Comparison of ENCODE assay signal across 28 cellular contexts in genomic region chr11:123585721-123586120, GRCh38.
DNase-seq lines count a peak whose midpoint lies in the region; ATAC-seq and TF ChIP-seq lines count a peak whose summit lies in the region.
"Had no signal": no experiment of that assay in that cellular context is flagged by ENCODE, and none has a peak within 500 bp of the region (broad histone marks: within the 10 kb centered on the region; RNA-seq: fewer than 3 reads in every experiment).

No MANE protein-coding gene starts in this region.

- H3K4me1 Mint-ChIP-seq in natural killer cell treated with Interleukin-12 subunit alpha and Interleukin-12 subunit beta and Interleukin-15 and Interleukin-18, amount 100 ng/mL, for 72 hours (ENCODE audit: low read depth in 2 of 2), result peaks cover 6 to 10% of the 10 kb centered on the region in 2 donors
- H3K4me1 Mint-ChIP-seq in natural killer cell, result peaks cover 6 to 11% of the 10 kb centered on the region in 2 donors
- peaks cover 38% of the 10 kb centered on the region for H3K4me1 Mint-ChIP-seq in WTC11

- TF ChIP-seq CTCF in natural killer cell (IDR thresholded peaks at IDR 0.05) (no peak), WTC11 (IDR thresholded peaks at IDR 0.05) (no peak), brain microvascular endothelial cell (IDR thresholded peaks at IDR 0.05; ENCODE audit: low read depth, low read length, missing control alignments) (no peak)

- H3K27me3 Mint-ChIP-seq in natural killer cell treated with Interleukin-12 subunit alpha and Interleukin-12 subunit beta and Interleukin-15 and Interleukin-18, amount 100 ng/mL, for 72 hours, result peaks cover 0 to 3% of the 10 kb centered on the region in 2 donors
- no peaks in the 10 kb centered on the region for H3K27me3 Mint-ChIP-seq in natural killer cell (ENCODE audit: low read depth in 2 of 2)
- H3K27me3 Mint-ChIP-seq in WTC11 (ENCODE audit: low read depth), result no peaks in the 10 kb centered on the region; the same call in 1 of the 2 replicates
- H3K27me3 Mint-ChIP-seq: activated CD4-positive, alpha-beta T cell treated with anti-CD3 and anti-CD28 coated beads, Interleukin-2, amount 10 ng/mL, durations not matched to agents 24 days and 14 days; B cell had no signal

- ATAC-seq in natural killer cell treated with Interleukin-12 subunit alpha and Interleukin-12 subunit beta and Interleukin-15 and Interleukin-18, amount 100 ng/mL, for 72 hours, result no peak
- no peak for ATAC-seq in natural killer cell
- no peak for ATAC-seq in WTC11
- ATAC-seq in GM19467 (IDR thresholded peaks at IDR 0.05; ENCODE audit: unreplicated experiment), result no peak
- ATAC-seq: activated naive CD4-positive, alpha-beta T cell treated with anti-CD3 and anti-CD28 coated beads, Interleukin-2, amount 50 U/mL, for 72 hours; HCT116; upper lobe of right lung had no signal

- POLR2A ChIA-PET in WTC11 (lab: Charles Lee), result no interaction called here

- H3K4me3 ChIP-seq in brain microvascular endothelial cell (ENCODE audit: low read depth, low read length) (no peak overlapping the region), MG63 (no peak overlapping the region)
- H3K4me3 ChIP-seq: mucosa of descending colon, skin epidermis, upper lobe of right lung had no signal

- peak; percentile 23 for DNase-seq in natural killer cell treated with Interleukin-12 subunit alpha and Interleukin-12 subunit beta and Interleukin-15 and Interleukin-18, amount 100 ng/mL, for 72 hours (ENCODE audit: low spot score)
- no peak for DNase-seq in natural killer cell
- DNase-seq in WTC11 (ENCODE audit: low spot score), result no peak
- DNase-seq in left kidney (ENCODE audit: low read depth, low spot score), result peak; percentile 26
- DNase-seq in NCI-H2029 treated with DMSO at 0.1 percent for 48 hours (lab: John Stamatoyannopoulos, UW), result no peak
- no peak for DNase-seq in brain microvascular endothelial cell
- no peak for DNase-seq in MG63
- DNase-seq: activated CD4-positive, alpha-beta T cell treated with anti-CD3 and anti-CD28 coated beads, Interleukin-2, amount 10 ng/mL, durations not matched to agents 24 days and 14 days; activated CD8-positive, alpha-beta memory T cell treated with anti-CD3 and anti-CD28 coated beads for 24 hours; activated effector memory CD4-positive, alpha-beta T cell treated with Interleukin-2 at 50 U/mL for 16 hours; activated T-cell treated with anti-CD3 and anti-CD28 coated beads for 4 hours; aorta; CD8-positive, alpha-beta memory T cell; DMS153; endodermal cell; NCI-H146; NCI-H446 treated with DMSO at 0.1 percent for 48 hours; stimulated activated naive CD4-positive, alpha-beta T cell; SW 1271; T-helper 9 cell; upper lobe of right lung had no signal

- H3K36me3 Mint-ChIP-seq in natural killer cell treated with Interleukin-12 subunit alpha and Interleukin-12 subunit beta and Interleukin-15 and Interleukin-18, amount 100 ng/mL, for 72 hours, result no peaks in the 10 kb centered on the region
- H3K36me3 Mint-ChIP-seq in natural killer cell (no peaks in the 10 kb centered on the region), WTC11 (peaks cover 4% of the 10 kb centered on the region; the same call in 1 of the 2 replicates)
- H3K36me3 Mint-ChIP-seq: activated naive CD4-positive, alpha-beta T cell treated with anti-CD3 and anti-CD28 coated beads, Interleukin-2, amount 50 U/mL, for 72 hours had no signal

- H3K9me3 Mint-ChIP-seq in natural killer cell treated with Interleukin-12 subunit alpha and Interleukin-12 subunit beta and Interleukin-15 and Interleukin-18, amount 100 ng/mL, for 72 hours, result no peaks in the 10 kb centered on the region
- no peaks in the 10 kb centered on the region for H3K9me3 Mint-ChIP-seq in natural killer cell
- peaks cover 5% of the 10 kb centered on the region for H3K9me3 Mint-ChIP-seq in WTC11
- H3K9me3 Mint-ChIP-seq: activated CD4-positive, alpha-beta T cell treated with anti-CD3 and anti-CD28 coated beads, Interleukin-2, amount 10 ng/mL, durations not matched to agents 24 days and 14 days; activated naive CD4-positive, alpha-beta T cell treated with anti-CD3 and anti-CD28 coated beads, Interleukin-2, amount 50 U/mL, for 72 hours; CD8-positive, alpha-beta memory T cell; endodermal cell had no signal

- H3K36me3 ChIP-seq in brain microvascular endothelial cell (replicated peaks) (no peaks in the 10 kb centered on the region), MG63 (no peaks in the 10 kb centered on the region)
- H3K36me3 ChIP-seq: upper lobe of right lung had no signal

- CTCF ChIA-PET in WTC11 (lab: Charles Lee), result interaction anchor here (0.9 to 2.2 kb wide), 5 partner anchors 9 to 178 kb away, joined by 3 to 16 read pairs (median 4); no protein-coding TSS in a partner anchor

- H3K4me3 Mint-ChIP-seq in natural killer cell treated with Interleukin-12 subunit alpha and Interleukin-12 subunit beta and Interleukin-15 and Interleukin-18, amount 100 ng/mL, for 72 hours, result no peak overlapping the region
- H3K4me3 Mint-ChIP-seq in natural killer cell (no peak overlapping the region), WTC11 (no peak overlapping the region)
- H3K4me3 Mint-ChIP-seq: activated CD4-positive, alpha-beta T cell treated with anti-CD3 and anti-CD28 coated beads, Interleukin-2, amount 10 ng/mL, durations not matched to agents 24 days and 14 days; B cell; CD8-positive, alpha-beta memory T cell; endodermal cell had no signal

- H3K27me3 ChIP-seq in brain microvascular endothelial cell (replicated peaks) (no peaks in the 10 kb centered on the region), MG63 (no peaks in the 10 kb centered on the region)
- H3K27me3 ChIP-seq: upper lobe of right lung had no signal

- H3K9me3 ChIP-seq in MG63, result no peaks in the 10 kb centered on the region
- H3K9me3 ChIP-seq: mucosa of descending colon, upper lobe of right lung had no signal

- in situ Hi-C loops in brain microvascular endothelial cell (cut with HindIII; ENCODE audit: low pct_ligation_motif_present, low sequenced_read_pairs), result no loop called here

- H3K27ac ChIP-seq in brain microvascular endothelial cell, result no peak overlapping the region
- H3K27ac ChIP-seq: parathyroid adenoma, skin epidermis, upper lobe of right lung had no signal

- intact Hi-C loops in natural killer cell (cut with micrococcal nuclease), result no loop called here

- H3K27ac Mint-ChIP-seq in natural killer cell treated with Interleukin-12 subunit alpha and Interleukin-12 subunit beta and Interleukin-15 and Interleukin-18, amount 100 ng/mL, for 72 hours, result no peak overlapping the region
- H3K27ac Mint-ChIP-seq in natural killer cell (no peak overlapping the region), WTC11 (peak overlapping the region; percentile 4; the same call in 1 of the 2 replicates)
- H3K27ac Mint-ChIP-seq: activated naive CD4-positive, alpha-beta T cell treated with anti-CD3 and anti-CD28 coated beads, Interleukin-2, amount 50 U/mL, for 72 hours; B cell; CD8-positive, alpha-beta memory T cell; endodermal cell had no signal

TF ChIP-seq in WTC11, 78 proteins besides CTCF, POLR2A, EP300 and RAD21:
- TF ChIP-seq MYBL2 (CRISPR knock-in tag; IDR thresholded peaks at IDR 0.05), result no peak
- TF ChIP-seq JUN (CRISPR knock-in tag; IDR thresholded peaks at IDR 0.05), result no peak
- TF ChIP-seq TCF7 (CRISPR knock-in tag; IDR thresholded peaks at IDR 0.05; ENCODE audit: low read depth), result no peak
- TF ChIP-seq ZNF219 (CRISPR knock-in tag; IDR thresholded peaks at IDR 0.05; ENCODE audit: borderline replicate concordance), result no peak
- no peak for TF ChIP-seq ZNF138 (CRISPR knock-in tag; conservative IDR thresholded peaks at IDR 0.05)
- TF ChIP-seq NFATC4 (CRISPR knock-in tag; IDR thresholded peaks at IDR 0.05), result no peak
- TF ChIP-seq MXD4 (CRISPR knock-in tag; IDR thresholded peaks at IDR 0.05; ENCODE audit: borderline replicate concordance), result no peak
- TF ChIP-seq SP1 (CRISPR knock-in tag; conservative IDR thresholded peaks at IDR 0.05), result no peak
- no peak for TF ChIP-seq ETV6 (CRISPR knock-in tag; IDR thresholded peaks at IDR 0.05)
- TF ChIP-seq MLX (CRISPR knock-in tag; IDR thresholded peaks at IDR 0.05), result no peak
- no peak for TF ChIP-seq CDX4 (CRISPR knock-in tag; IDR thresholded peaks at IDR 0.05; ENCODE audit: borderline replicate concordance)

Comparison
In these comparisons a context has a peak if more than half of its experiments do, and no peak if none do; other contexts are left out.
1. DNase-seq: peak in natural killer cell treated with Interleukin-12 subunit alpha and Interleukin-12 subunit beta and Interleukin-15 and Interleukin-18, amount 100 ng/mL, for 72 hours (single experiment) and left kidney (single experiment); none in natural killer cell (single experiment), WTC11 (single experiment), NCI-H2029 treated with DMSO at 0.1 percent for 48 hours (single experiment), brain microvascular endothelial cell (single experiment) and MG63 (single experiment).